15 cellular contexts compared by ENCODE assay signal in the genomic region with DNA sequence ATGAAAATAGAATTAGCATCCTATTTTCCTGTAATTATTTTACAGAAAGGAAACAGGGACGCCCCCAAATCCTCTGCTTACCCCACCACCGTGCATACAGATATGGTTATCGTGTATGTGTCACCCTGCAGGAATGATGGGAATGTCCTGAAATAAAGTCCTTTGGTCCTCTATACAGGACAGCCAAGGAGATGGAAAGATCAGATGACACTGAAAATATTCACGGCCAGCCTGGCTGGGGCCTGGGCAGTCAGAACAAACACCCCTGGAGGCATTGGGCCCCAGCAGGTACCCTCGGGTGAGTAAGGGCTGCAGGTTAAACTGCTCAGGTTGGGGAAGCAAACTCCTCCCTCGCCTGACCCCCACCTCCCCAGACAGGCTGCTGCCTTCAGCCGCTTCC.
DNase-seq lines count a peak whose midpoint lies in the region; ATAC-seq, FAIRE-seq and TF ChIP-seq lines count a peak whose summit lies in the region.
"Had no signal": no experiment of that assay in that cellular context is flagged by ENCODE, and none has a peak within 500 bp of the region (broad histone marks: within the 10 kb centered on the region; RNA-seq: fewer than 3 reads in every experiment).

No MANE protein-coding gene starts in this region.

- H3K27ac ChIP-seq in HUES48 (ENCODE audit: low read depth, low read length), result peak overlapping the region; percentile 17
- no peak overlapping the region for H3K27ac ChIP-seq in brain microvascular endothelial cell
- H3K27ac ChIP-seq in breast epithelium, result no peak overlapping the region
- H3K27ac ChIP-seq: dorsolateral prefrontal cortex had no signal

- H3K27me3 ChIP-seq in HUES48 (ENCODE audit: control insufficient read depth, insufficient read depth, low read length) (no peaks in the 10 kb centered on the region), brain microvascular endothelial cell (replicated peaks) (no peaks in the 10 kb centered on the region), breast epithelium (peaks cover 0 to 5% of the 10 kb centered on the region in 2 donors)

- TF ChIP-seq CTCF in brain microvascular endothelial cell (IDR thresholded peaks at IDR 0.05; ENCODE audit: low read depth, low read length, missing control alignments), result no peak
- no peak for TF ChIP-seq CTCF in breast epithelium (IDR thresholded peaks at IDR 0.05)

- no peak for TF ChIP-seq POLR2A in GM12892 (IDR thresholded peaks at IDR 0.05; ENCODE audit: low read depth, low read length)
- no peak for TF ChIP-seq POLR2A in breast epithelium (IDR thresholded peaks at IDR 0.05)

- H3K4me3 Mint-ChIP-seq in activated naive CD8-positive, alpha-beta T cell treated with anti-CD3 and anti-CD28 coated beads, Interleukin-2, amount 50 U/mL, for 24 hours, result no peak overlapping the region

- H3K4me1 Mint-ChIP-seq in activated naive CD8-positive, alpha-beta T cell treated with anti-CD3 and anti-CD28 coated beads, Interleukin-2, amount 50 U/mL, for 24 hours, result no peaks in the 10 kb centered on the region

- no peak for FAIRE-seq in GM12892 (lab: Jason Lieb, UNC)
- FAIRE-seq: K562 had no signal

- H3K27me3 Mint-ChIP-seq in activated naive CD8-positive, alpha-beta T cell treated with anti-CD3 and anti-CD28 coated beads, Interleukin-2, amount 50 U/mL, for 24 hours, result no peaks in the 10 kb centered on the region

- DNase-seq in AG08395 (ENCODE audit: low spot score) (peak; percentile 45), brain microvascular endothelial cell (peak; percentile 37), myocyte (ENCODE audit: low read depth) (peak; percentile 19), Kasumi-1 (lab: John Stamatoyannopoulos, UW) (no peak), GM12892 (ENCODE audit: insufficient read length) (no peak), breast epithelium (ENCODE audit: low spot score in 2 of 2) (no peak)
- DNase-seq in activated naive CD8-positive, alpha-beta T cell treated with anti-CD3 and anti-CD28 coated beads, Interleukin-2, amount 50 U/mL, for 24 hours, result no peak
- DNase-seq: activated CD4-positive, alpha-beta T cell treated with anti-CD3 and anti-CD28 coated beads, Interleukin-2, amount 50 U/mL, for 48 hours; amniotic stem cell; NCI-H146; NCI-H524; SHP77 had no signal

- no peak overlapping the region for H3K9ac ChIP-seq in HUES48 (ENCODE audit: low read depth, low read length)

- no peak overlapping the region for H3K27ac Mint-ChIP-seq in activated naive CD8-positive, alpha-beta T cell treated with anti-CD3 and anti-CD28 coated beads, Interleukin-2, amount 50 U/mL, for 24 hours

- H3K9me3 ChIP-seq in HUES48 (ENCODE audit: control insufficient read depth, insufficient read depth, low read length) (no peaks in the 10 kb centered on the region), breast epithelium (no peaks in the 10 kb centered on the region)

- H3K36me3 ChIP-seq in HUES48 (ENCODE audit: control insufficient read depth, insufficient read depth, low read length), result no peaks in the 10 kb centered on the region
- H3K36me3 ChIP-seq in brain microvascular endothelial cell (replicated peaks), result no peaks in the 10 kb centered on the region
- H3K36me3 ChIP-seq in breast epithelium, result no peaks in the 10 kb centered on the region

- H3K4me3 ChIP-seq in HUES48 (ENCODE audit: low read depth, low read length) (no peak overlapping the region), brain microvascular endothelial cell (ENCODE audit: low read depth, low read length) (no peak overlapping the region), breast epithelium (no peak overlapping the region)
- H3K4me3 ChIP-seq: dorsolateral prefrontal cortex, K562 had no signal

- intact Hi-C loops in breast epithelium (cut with DNase I; ENCODE audit: low total_unique reads), result no loop called here

- ATAC-seq in activated naive CD8-positive, alpha-beta T cell treated with anti-CD3 and anti-CD28 coated beads, Interleukin-2, amount 50 U/mL, for 24 hours, result no peak
- ATAC-seq: K562 had no signal

- peaks cover 12% of the 10 kb centered on the region for H3K4me1 ChIP-seq in HUES48 (ENCODE audit: control insufficient read depth, insufficient read depth, low read length)
- no peaks in the 10 kb centered on the region for H3K4me1 ChIP-seq in breast epithelium

- no peaks in the 10 kb centered on the region for H3K9me3 Mint-ChIP-seq in activated naive CD8-positive, alpha-beta T cell treated with anti-CD3 and anti-CD28 coated beads, Interleukin-2, amount 50 U/mL, for 24 hours

- no peaks in the 10 kb centered on the region for H3K36me3 Mint-ChIP-seq in activated naive CD8-positive, alpha-beta T cell treated with anti-CD3 and anti-CD28 coated beads, Interleukin-2, amount 50 U/mL, for 24 hours (ENCODE audit: low read depth)

- in situ Hi-C loops in brain microvascular endothelial cell (cut with HindIII; ENCODE audit: low pct_ligation_motif_present, low sequenced_read_pairs), result no loop called here

Comparison
In these comparisons a context has a peak if more than half of its experiments do, and no peak if none do; other contexts are left out.
1. DNase-seq: peak in AG08395 (single experiment), brain microvascular endothelial cell (single experiment) and myocyte (single experiment); none in Kasumi-1 (0 of 2), GM12892 (single experiment), activated naive CD8-positive, alpha-beta T cell treated with anti-CD3 and anti-CD28 coated beads, Interleukin-2, amount 50 U/mL, for 24 hours (single experiment) and breast epithelium (0 of 2).